ENCODE assay signal across 7 cellular contexts in genomic region chr20:50152394-50153152, GRCh38. TPM values are rescaled to one million over a fixed set of nuclear protein-coding genes. Genes with fewer than 3 reads are reported as not detected.
DNase-seq lines count a peak whose midpoint lies in the region; ATAC-seq and TF ChIP-seq lines count a peak whose summit lies in the region.

No MANE protein-coding gene starts in this region.

- H3K27ac ChIP-seq in VCaP (peak overlapping the region; percentile 88), right cardiac atrium (ENCODE audit: low read length) (peak overlapping the region; percentile 37)

- H3K36me3 Mint-ChIP-seq in HFFc6 (ENCODE audit: low read depth): peaks cover 14% of the 10 kb centered on the region
- H3K36me3 Mint-ChIP-seq in stimulated activated effector memory CD8-positive, alpha-beta T cell treated with anti-CD3 and anti-CD28 coated beads, Interleukin-12 subunit alpha, Interleukin-12 subunit beta, amount 100 ng/mL, for 72 hours: peaks cover 34% of the 10 kb centered on the region

- intact Hi-C loops in right cardiac atrium (cut with DNase I): no loop called here

- peak overlapping the region; percentile 88 for H3K4me3 ChIP-seq in right cardiac atrium (ENCODE audit: low read length)

- TF ChIP-seq CTCF in HFFc6 (IDR thresholded peaks at IDR 0.05) (peak; percentile 12; the same call in 1 of the 2 replicates), VCaP (conservative IDR thresholded peaks at IDR 0.05) (peak; percentile 46)

- H3K9me3 ChIP-seq in right cardiac atrium (ENCODE audit: control insufficient read depth, low read length): no peaks in the 10 kb centered on the region

- H3K27me3 ChIP-seq in right cardiac atrium (ENCODE audit: control insufficient read depth, insufficient read depth): no peaks in the 10 kb centered on the region

- peaks cover 13% of the 10 kb centered on the region for H3K4me1 ChIP-seq in right cardiac atrium (ENCODE audit: control insufficient read depth, insufficient read depth, low read length)

- H3K4me1 Mint-ChIP-seq in HFFc6 (ENCODE audit: low read depth): peaks cover 58% of the 10 kb centered on the region
- H3K4me1 Mint-ChIP-seq in stimulated activated effector memory CD8-positive, alpha-beta T cell treated with anti-CD3 and anti-CD28 coated beads, Interleukin-12 subunit alpha, Interleukin-12 subunit beta, amount 100 ng/mL, for 72 hours: peaks cover 61% of the 10 kb centered on the region

- DNase-seq in HFFc6 (no peak), right cardiac atrium (peak in 1 of 3 donors; percentile 16), anterior cingulate cortex (lab: John Stamatoyannopoulos, UW) (no peak)
- DNase-seq in stimulated activated effector memory CD8-positive, alpha-beta T cell treated with anti-CD3 and anti-CD28 coated beads, Interleukin-12 subunit alpha, Interleukin-12 subunit beta, amount 100 ng/mL, for 72 hours (ENCODE audit: low spot score in 2 of 2): no peak
- DNase-seq in NK-92 treated with Interleukin-12 subunit alpha and Interleukin-12 subunit beta, amount 100 ng/mL, for 24 hours (lab: John Stamatoyannopoulos, UW): no peak
- DNase-seq in stimulated activated CD4-positive, alpha-beta T cell treated with anti-CD3 and anti-CD28 coated beads, Interleukin-4, amount 100 ng/mL, for 4 hours: no peak

- no peaks in the 10 kb centered on the region for H3K9me3 Mint-ChIP-seq in HFFc6
- H3K9me3 Mint-ChIP-seq in stimulated activated effector memory CD8-positive, alpha-beta T cell treated with anti-CD3 and anti-CD28 coated beads, Interleukin-12 subunit alpha, Interleukin-12 subunit beta, amount 100 ng/mL, for 72 hours: no peaks in the 10 kb centered on the region

- 18% methylated on average over 4 of the region's 4 CpGs for WGBS in right cardiac atrium

- ATAC-seq in right cardiac atrium: no peak
- ATAC-seq in stimulated activated effector memory CD8-positive, alpha-beta T cell treated with anti-CD3 and anti-CD28 coated beads, Interleukin-12 subunit alpha, Interleukin-12 subunit beta, amount 100 ng/mL, for 72 hours: no peak

- H3K27me3 Mint-ChIP-seq in HFFc6 (ENCODE audit: insufficient read depth): peaks cover 2% of the 10 kb centered on the region; the same call in 1 of the 2 replicates

- H3K27ac Mint-ChIP-seq in HFFc6: peak overlapping the region; percentile 70
- peak overlapping the region; percentile 98 for H3K27ac Mint-ChIP-seq in stimulated activated effector memory CD8-positive, alpha-beta T cell treated with anti-CD3 and anti-CD28 coated beads, Interleukin-12 subunit alpha, Interleukin-12 subunit beta, amount 100 ng/mL, for 72 hours

- peak overlapping the region; percentile 89 for H3K4me3 Mint-ChIP-seq in HFFc6
- peak overlapping the region; percentile 90 for H3K4me3 Mint-ChIP-seq in stimulated activated effector memory CD8-positive, alpha-beta T cell treated with anti-CD3 and anti-CD28 coated beads, Interleukin-12 subunit alpha, Interleukin-12 subunit beta, amount 100 ng/mL, for 72 hours

RNA-seq across cellular contexts. Expression of gene PEDS1, which starts 0.9 kb away (rescaled TPM):
- total RNA-seq in HFFc6 (2021; fragmentation: NEBNext Ultra II Directional; extraction: Animal tissue kit (Norgen Biotek cat#: 25700)): 10 to 100 TPM; 25.8 to 29.8 (median 27.8) TPM
- 10 to 100 TPM; 19.3 to 25.2 (median 21.6) TPM for total RNA-seq in right cardiac atrium
- polyA plus RNA-seq in right cardiac atrium: 26.8 TPM

RNA-seq across cellular contexts. Expression of gene CEBPB, which starts 38.1 kb away (rescaled TPM):
- 10 to 100 TPM; 57.9 to 62.8 (median 59.8) TPM for total RNA-seq in HFFc6 (2021; fragmentation: NEBNext Ultra II Directional; extraction: Animal tissue kit (Norgen Biotek cat#: 25700))
- 10 to 100 TPM; 46.2 to 92.4 (median 64.3) TPM for total RNA-seq in right cardiac atrium
- 16.4 TPM for polyA plus RNA-seq in right cardiac atrium

RNA-seq across cellular contexts. Expression of gene UBE2V1, which starts 39.6 kb away (rescaled TPM):
- 100 to 1,000 TPM; 192 to 242 (median 210) TPM for total RNA-seq in HFFc6 (2021; fragmentation: NEBNext Ultra II Directional; extraction: Animal tissue kit (Norgen Biotek cat#: 25700))
- total RNA-seq in right cardiac atrium: 100 to 1,000 TPM in 1 of 4 donors, 10 to 100 TPM in 3; 86.8 to 120 (median 91.9) TPM
- 86.0 TPM for polyA plus RNA-seq in right cardiac atrium
